14 cellular contexts compared by ENCODE assay signal in genomic region chr18:51279367-51279984, GRCh38.
DNase-seq lines count a peak whose midpoint lies in the region; ATAC-seq and TF ChIP-seq lines count a peak whose summit lies in the region.
"Had no signal": no experiment of that assay in that cellular context is flagged by ENCODE, and none has a peak within 500 bp of the region (broad histone marks: within the 10 kb centered on the region; RNA-seq: fewer than 3 reads in every experiment).

No MANE protein-coding gene starts in this region.

- H3K36me3 ChIP-seq in GM06990 (ENCODE audit: control insufficient read depth, insufficient read depth, low read length), result no peaks in the 10 kb centered on the region
- H3K36me3 ChIP-seq in OCI-LY3 (replicated peaks; ENCODE audit: low read depth, low read length), result no peaks in the 10 kb centered on the region
- no peaks in the 10 kb centered on the region for H3K36me3 ChIP-seq in gastroesophageal sphincter

- no peak for TF ChIP-seq EP300 in gastroesophageal sphincter (IDR thresholded peaks at IDR 0.05)

- TF ChIP-seq POLR2A in lower leg skin (IDR thresholded peaks at IDR 0.05) (no peak), gastroesophageal sphincter (IDR thresholded peaks at IDR 0.05) (no peak)

- H3K79me2 ChIP-seq in OCI-LY3 (ENCODE audit: low read length), result no peaks in the 10 kb centered on the region

- DNase-seq in GM06990 (ENCODE audit: extremely low read depth, insufficient read length), result peak; percentile 34
- no peak for DNase-seq in lower leg skin (ENCODE audit: low spot score in 2 of 2)
- no peak for DNase-seq in right cardiac atrium
- no peak for DNase-seq in NCI-H146 (lab: John Stamatoyannopoulos, UW)
- DNase-seq: ACHN; activated CD4-positive, alpha-beta T cell treated with anti-CD3 and anti-CD28 coated beads, Interleukin-2, amount 50 U/mL, for 1 hour; activated naive CD4-positive, alpha-beta T cell treated with anti-CD3 and anti-CD28 coated beads for 36 hours; DMS153; KBM-7; NCI-H2081 had no signal

- no peak for TF ChIP-seq CTCF in GM06990 (IDR thresholded peaks at IDR 0.05; ENCODE audit: insufficient read depth, low read length, poor library complexity, severe bottlenecking)
- no peak for TF ChIP-seq CTCF in OCI-LY3 (IDR thresholded peaks at IDR 0.05; ENCODE audit: low read depth, low read length)
- no peak for TF ChIP-seq CTCF in lower leg skin (IDR thresholded peaks at IDR 0.05)
- no peak for TF ChIP-seq CTCF in gastroesophageal sphincter (IDR thresholded peaks at IDR 0.05)

- peak overlapping the region; percentile 31 for H3K27ac ChIP-seq in OCI-LY3 (ENCODE audit: low read length)
- no peak overlapping the region for H3K27ac ChIP-seq in gastroesophageal sphincter
- no peak overlapping the region for H3K27ac ChIP-seq in right cardiac atrium (ENCODE audit: low read length)

- no peaks in the 10 kb centered on the region for H4K20me1 ChIP-seq in OCI-LY3 (ENCODE audit: insufficient read depth, low read length)

- peak; percentile 73 for ATAC-seq in GM19395 (IDR thresholded peaks at IDR 0.05; ENCODE audit: unreplicated experiment)
- ATAC-seq in HG02981 (IDR thresholded peaks at IDR 0.05; ENCODE audit: unreplicated experiment), result peak; percentile 76
- ATAC-seq in gastroesophageal sphincter, result no peak
- no peak for ATAC-seq in right cardiac atrium

- H3K9me3 ChIP-seq in OCI-LY3 (ENCODE audit: insufficient read depth, low read length) (no peaks in the 10 kb centered on the region), gastroesophageal sphincter (no peaks in the 10 kb centered on the region), right cardiac atrium (ENCODE audit: control insufficient read depth, low read length) (no peaks in the 10 kb centered on the region)

- 91 to 94% methylated on average over 2 of the region's 2 CpGs for WGBS in lower leg skin, 2 donors
- 92 to 100% methylated on average over 2 of the region's 2 CpGs for WGBS in gastroesophageal sphincter (ENCODE audit: low coverage in 1 of 2), 2 donors
- WGBS in right cardiac atrium, result 89% methylated on average over 2 of the region's 2 CpGs

- no peaks in the 10 kb centered on the region for H3K27me3 ChIP-seq in GM06990 (replicated peaks; ENCODE audit: control insufficient read depth, insufficient read depth, low read length)
- no peaks in the 10 kb centered on the region for H3K27me3 ChIP-seq in OCI-LY3 (ENCODE audit: low read depth, low read length)
- no peaks in the 10 kb centered on the region for H3K27me3 ChIP-seq in gastroesophageal sphincter
- no peaks in the 10 kb centered on the region for H3K27me3 ChIP-seq in right cardiac atrium (ENCODE audit: control insufficient read depth, insufficient read depth)

- H2AFZ ChIP-seq in OCI-LY3 (ENCODE audit: low read depth, low read length), result no peak overlapping the region

- H3K4me3 ChIP-seq in GM06990 (replicated peaks; ENCODE audit: low read depth, low read length) (no peak overlapping the region), OCI-LY3 (ENCODE audit: low read length) (peak overlapping the region; percentile 12; the same call in 1 of the 2 replicates), lower leg skin (ENCODE audit: low read depth, poor library complexity, severe bottlenecking) (no peak overlapping the region), gastroesophageal sphincter (no peak overlapping the region), right cardiac atrium (ENCODE audit: low read length) (no peak overlapping the region)

- intact Hi-C loops in lower leg skin (cut with DNase I; ENCODE audit: low total_unique reads) (no loop called here), right cardiac atrium (cut with DNase I) (no loop called here)

- H3K4me1 ChIP-seq in OCI-LY3 (ENCODE audit: low read length) (peaks cover 28% of the 10 kb centered on the region), gastroesophageal sphincter (no peaks in the 10 kb centered on the region), right cardiac atrium (ENCODE audit: control insufficient read depth, insufficient read depth, low read length) (no peaks in the 10 kb centered on the region)

- peak overlapping the region; percentile 53 for H3K4me2 ChIP-seq in OCI-LY3 (ENCODE audit: low read length)

- H3K9ac ChIP-seq in OCI-LY3 (ENCODE audit: low read length), result no peak overlapping the region; the same call in 1 of the 2 replicates

Comparison
In these comparisons a context has a peak if more than half of its experiments do, and no peak if none do; other contexts are left out.
1. ATAC-seq: peak in GM19395 (single experiment) and HG02981 (single experiment); none in gastroesophageal sphincter (single experiment) and right cardiac atrium (0 of 2).